Comparison of ENCODE assay signal across 8 cellular contexts in the genomic region with DNA sequence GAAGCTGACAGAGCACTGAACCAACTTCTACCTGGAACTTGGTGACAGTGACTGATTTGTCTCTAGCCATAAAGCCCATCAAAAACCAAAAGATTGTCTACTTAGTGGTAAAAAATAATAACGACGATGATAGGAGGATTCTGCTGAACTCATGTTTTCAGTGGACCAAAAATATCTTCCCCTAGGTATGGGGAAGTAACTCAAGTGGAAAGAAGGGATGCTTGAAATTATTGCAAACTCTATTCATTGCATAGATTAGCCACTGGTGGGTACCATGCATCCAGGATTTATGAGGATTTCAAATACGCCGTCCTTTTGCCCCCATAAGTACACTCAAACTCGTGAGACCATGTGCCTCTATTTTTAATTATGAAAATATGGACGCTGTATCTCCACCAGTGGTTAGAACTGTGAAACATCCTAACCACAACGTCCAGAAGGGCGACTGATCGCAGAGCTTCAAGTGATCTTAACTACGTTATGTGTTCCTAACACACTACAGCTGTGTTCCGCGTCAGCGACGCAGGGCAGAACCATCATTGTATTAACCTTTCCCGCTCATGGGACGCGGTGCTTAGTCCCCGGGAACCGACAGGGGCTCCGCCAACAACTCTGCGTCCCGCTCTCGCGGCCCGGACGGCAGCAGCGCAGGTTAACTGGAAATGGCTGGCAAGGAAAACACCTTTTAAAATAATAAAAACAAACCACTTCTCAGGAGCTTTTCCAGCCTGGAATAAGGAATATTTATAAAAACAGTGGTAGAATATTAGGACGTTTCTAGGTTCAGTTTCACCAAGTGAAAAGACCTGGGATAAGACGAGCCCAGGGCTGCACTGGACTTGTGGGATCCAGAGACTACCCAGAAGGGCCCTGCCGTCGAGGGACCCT. TPM values are rescaled to one million over a fixed set of nuclear protein-coding genes. Genes with fewer than 3 reads are reported as not detected.
DNase-seq lines count a peak whose midpoint lies in the region; ATAC-seq, FAIRE-seq and TF ChIP-seq lines count a peak whose summit lies in the region.

No MANE protein-coding gene starts in this region.

- POLR2A ChIA-PET in endothelial cell of umbilical vein (lab: Charles Lee) = no interaction called here

- CTCF ChIA-PET in endothelial cell of umbilical vein (lab: Charles Lee) = interaction anchor here (0.9 to 1.6 kb wide), 9 partner anchors 11 to 305 kb away, joined by 3 to 10 read pairs (median 5); a partner anchor contains a TSS

- peaks cover 0 to 5% of the 10 kb centered on the region in 2 experiments for H3K36me3 ChIP-seq in endothelial cell of umbilical vein (ENCODE audit: control insufficient read depth in 2 of 2, extremely low read depth in 1 of 2, insufficient read depth in 2 of 2, low read length in 2 of 2)
- H3K36me3 ChIP-seq in mucosa of rectum (ENCODE audit: control insufficient read depth in 2 of 2, insufficient read depth in 2 of 2, low read length in 2 of 2) = peaks cover 18 to 19% of the 10 kb centered on the region in 2 donors

- no peaks in the 10 kb centered on the region for H3K9me3 ChIP-seq in endothelial cell of umbilical vein (replicated peaks; ENCODE audit: control insufficient read depth, insufficient read depth, low read length)
- no peaks in the 10 kb centered on the region for H3K9me3 ChIP-seq in mucosa of rectum (ENCODE audit: control insufficient read depth in 2 of 2, low read length in 2 of 2)

- TF ChIP-seq CTCF in AG09309 (IDR thresholded peaks at IDR 0.05; ENCODE audit: control insufficient read depth, insufficient read depth, low read depth, low read length, missing control alignments) = peak; percentile 6
- TF ChIP-seq CTCF in endothelial cell of umbilical vein (IDR thresholded peaks at IDR 0.05; ENCODE audit: extremely low read depth in 1 of 2, insufficient read depth in 1 of 2, low read depth in 1 of 2, low read length in 2 of 2) = peak in 1 of 2 donors; percentile 23

- peak; percentile 35 for ATAC-seq in GM18909 (IDR thresholded peaks at IDR 0.05; ENCODE audit: poor library complexity, unreplicated experiment)
- peak; percentile 33 for ATAC-seq in HG03432 (IDR thresholded peaks at IDR 0.05; ENCODE audit: unreplicated experiment)

- H3K9ac ChIP-seq in endothelial cell of umbilical vein (replicated peaks; ENCODE audit: extremely low read depth, insufficient read depth, low read length) (peak overlapping the region; percentile 76), mucosa of rectum (ENCODE audit: low read depth in 1 of 2, low read length in 2 of 2) (peak overlapping the region; percentile 86 to 87)

- H3K27me3 ChIP-seq in endothelial cell of umbilical vein (ENCODE audit: control insufficient read depth in 2 of 2, insufficient read depth in 2 of 2, low read length in 2 of 2) (no peaks in the 10 kb centered on the region), mucosa of rectum (ENCODE audit: control insufficient read depth in 2 of 2, insufficient read depth in 2 of 2, low read length in 2 of 2) (no peaks in the 10 kb centered on the region)

- peak overlapping the region; percentile 85 for H3K4me2 ChIP-seq in endothelial cell of umbilical vein (ENCODE audit: insufficient read depth, low read length)

- peak overlapping the region; percentile 75 for H2AFZ ChIP-seq in endothelial cell of umbilical vein (ENCODE audit: low read depth, low read length)

- intact Hi-C loops in endothelial cell of umbilical vein (cut with micrococcal nuclease) = loop anchor here (1.0 to 5.0 kb wide), 7 partner anchors 63 to 705 kb away; a partner anchor contains a TSS

- DNase-seq in AG09309 (ENCODE audit: low read depth) = no peak
- DNase-seq in NOMO-1 (lab: John Stamatoyannopoulos, UW; ENCODE audit: unreplicated experiment in 2 of 2) = peak; percentile 57 to 85
- peak; percentile 2 for DNase-seq in activated CD8-positive, alpha-beta memory T cell treated with anti-CD3 and anti-CD28 coated beads, Interleukin-2, amount 50 U/mL, for 1 hour (ENCODE audit: extremely low read depth)
- DNase-seq in endothelial cell of umbilical vein (ENCODE audit: low read depth, low spot score) = peak; percentile 72
- DNase-seq in stimulated activated CD8-positive, alpha-beta memory T cell treated with anti-CD3 and anti-CD28 coated beads, Interleukin-7, amount 100 ng/mL, for 48 hours (ENCODE audit: extremely low read depth in 1 of 2, low read depth in 1 of 2) = peak; percentile 10 to 35

- H4K20me1 ChIP-seq in endothelial cell of umbilical vein (replicated peaks; ENCODE audit: control insufficient read depth, extremely low read depth, insufficient read depth, low read length) = no peaks in the 10 kb centered on the region

- TSS peak; percentile 43 for BruUV-seq in endothelial cell of umbilical vein (replicated peaks; lab: Mats Ljungman, UMichigan)

- peaks cover 12% of the 10 kb centered on the region for H3K79me2 ChIP-seq in endothelial cell of umbilical vein (ENCODE audit: control insufficient read depth, insufficient read depth, low read length)

- H3K4me3 ChIP-seq in AG09309 (ENCODE audit: control insufficient read depth, low read depth, low read length) = peak overlapping the region; percentile 76
- H3K4me3 ChIP-seq in endothelial cell of umbilical vein (replicated peaks in 1 of 3; ENCODE audit: insufficient read depth in 1 of 3, low read depth in 1 of 3, low read length in 3 of 3) = peak overlapping the region; percentile 88 to 100 (median 89)
- peak overlapping the region; percentile 92 to 93 for H3K4me3 ChIP-seq in mucosa of rectum (ENCODE audit: low read length in 2 of 2)

- H3K27ac ChIP-seq in endothelial cell of umbilical vein (ENCODE audit: insufficient read depth, low read depth, low read length) (peak overlapping the region; percentile 50), mucosa of rectum (ENCODE audit: low read depth in 2 of 2, low read length in 2 of 2) (peak overlapping the region; percentile 78 to 85)

- dilution Hi-C loops in endothelial cell of umbilical vein (cut with MboI; ENCODE audit: extremely low pct_ligation_motif_present, low sequenced_read_pairs) = no loop called here

- H3K9me1 ChIP-seq in endothelial cell of umbilical vein (replicated peaks; ENCODE audit: control insufficient read depth, extremely low read depth, insufficient read depth, low read length) = no peaks in the 10 kb centered on the region

- H3K4me1 ChIP-seq in endothelial cell of umbilical vein (ENCODE audit: control insufficient read depth, extremely low read depth, insufficient read depth, low read length) (peaks cover 15% of the 10 kb centered on the region), mucosa of rectum (ENCODE audit: control insufficient read depth in 2 of 2, insufficient read depth in 2 of 2, low read length in 2 of 2) (peaks cover 16 to 20% of the 10 kb centered on the region in 2 donors)

- no peak for TF ChIP-seq POLR2A in endothelial cell of umbilical vein (IDR thresholded peaks at IDR 0.05; ENCODE audit: low read depth, low read length)

- peak; percentile 73 for FAIRE-seq in endothelial cell of umbilical vein (lab: Jason Lieb, UNC)

TF ChIP-seq in endothelial cell of umbilical vein, 7 proteins besides CTCF, POLR2A, EP300 and RAD21:
- TF ChIP-seq MYC (IDR thresholded peaks at IDR 0.05; ENCODE audit: low read depth, low read length) = no peak
- no peak for TF ChIP-seq POLR2AphosphoS5 (IDR thresholded peaks at IDR 0.05; ENCODE audit: insufficient read depth, low read depth, low read length)
- TF ChIP-seq, protein P1, sequence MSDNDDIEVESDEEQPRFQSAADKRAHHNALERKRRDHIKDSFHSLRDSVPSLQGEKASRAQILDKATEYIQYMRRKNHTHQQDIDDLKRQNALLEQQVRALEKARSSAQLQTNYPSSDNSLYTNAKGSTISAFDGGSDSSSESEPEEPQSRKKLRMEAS (IDR thresholded peaks at IDR 0.05; ENCODE audit: insufficient read depth, insufficient read length) = no peak
- TF ChIP-seq FOS (IDR thresholded peaks at IDR 0.05; ENCODE audit: borderline replicate concordance, insufficient read depth, low read length) = no peak
- no peak for TF ChIP-seq EZH2 (IDR thresholded peaks at IDR 0.05; ENCODE audit: borderline replicate concordance, low read depth, low read length, severe bottlenecking)
- no peak for TF ChIP-seq JUN (IDR thresholded peaks at IDR 0.05; ENCODE audit: borderline replicate concordance, insufficient read depth, insufficient read length, low read depth)
- TF ChIP-seq GATA2 (IDR thresholded peaks at IDR 0.05; ENCODE audit: insufficient read depth, insufficient read length, low read depth, low read length) = no peak

RNA-seq across cellular contexts. Expression of a gene that starts 0.8 kb away (rescaled TPM):
- total RNA-seq in endothelial cell of umbilical vein = 10.7 and 11.7 TPM in 2 replicates
- 6.6 and 8.4 TPM in 2 replicates for polyA plus RNA-seq in endothelial cell of umbilical vein
- 5.6 and 6.0 TPM in 2 replicates for polyA plus RNA-seq in endothelial cell of umbilical vein (2011; cell fraction: cytosol; rRNA removed)
- polyA plus RNA-seq in endothelial cell of umbilical vein (2011; cell fraction: nucleus; rRNA removed) = 51.0 and 59.8 TPM in 2 replicates
- 6.9 and 8.7 TPM in 2 replicates for polyA plus RNA-seq in endothelial cell of umbilical vein (2012)
- 10.8 and 12.8 TPM in 2 replicates for polyA minus RNA-seq in endothelial cell of umbilical vein
- 5.2 TPM for polyA minus RNA-seq in endothelial cell of umbilical vein (2011; cell fraction: cytosol; rRNA and poly(A)+ RNA removed)
- polyA minus RNA-seq in endothelial cell of umbilical vein (2011; cell fraction: nucleus; rRNA and poly(A)+ RNA removed) = 18.3 and 22.6 TPM in 2 replicates

RNA-seq across cellular contexts. Expression of a gene that starts 1.1 kb away (rescaled TPM):
- 12.0 and 13.1 TPM in 2 replicates for total RNA-seq in endothelial cell of umbilical vein
- polyA plus RNA-seq in endothelial cell of umbilical vein = 9.6 and 9.8 TPM in 2 replicates
- polyA plus RNA-seq in endothelial cell of umbilical vein (2011; cell fraction: cytosol; rRNA removed) = 4.9 and 5.0 TPM in 2 replicates
- polyA plus RNA-seq in endothelial cell of umbilical vein (2011; cell fraction: nucleus; rRNA removed) = 21.9 and 28.7 TPM in 2 replicates
- polyA plus RNA-seq in endothelial cell of umbilical vein (2012) = 6.9 and 10.6 TPM in 2 replicates
- 8.0 and 13.9 TPM in 2 replicates for polyA minus RNA-seq in endothelial cell of umbilical vein
- 5.4 TPM for polyA minus RNA-seq in endothelial cell of umbilical vein (2011; cell fraction: cytosol; rRNA and poly(A)+ RNA removed)
- 19.9 and 29.5 TPM in 2 replicates for polyA minus RNA-seq in endothelial cell of umbilical vein (2011; cell fraction: nucleus; rRNA and poly(A)+ RNA removed)

RNA-seq across cellular contexts. Expression of a gene that starts 49.8 kb away (rescaled TPM):
- total RNA-seq in endothelial cell of umbilical vein = not detected in 2 replicates
- polyA plus RNA-seq in endothelial cell of umbilical vein = not detected in 2 replicates
- not detected in 2 replicates for polyA plus RNA-seq in endothelial cell of umbilical vein (2011; cell fraction: cytosol; rRNA removed)
- polyA plus RNA-seq in endothelial cell of umbilical vein (2011; cell fraction: nucleus; rRNA removed) = not detected in 2 replicates
- 0.12 TPM in 1 of 2 replicates, not detected in the other for polyA plus RNA-seq in endothelial cell of umbilical vein (2012)
- polyA minus RNA-seq in endothelial cell of umbilical vein = not detected in 2 replicates
- not detected for polyA minus RNA-seq in endothelial cell of umbilical vein (2011; cell fraction: cytosol; rRNA and poly(A)+ RNA removed)
- polyA minus RNA-seq in endothelial cell of umbilical vein (2011; cell fraction: nucleus; rRNA and poly(A)+ RNA removed) = not detected in 2 replicates
